Comparison of ENCODE assay signal across 13 cellular contexts in genomic region chr11:112162761-112163669, GRCh38. TPM values are rescaled to one million over a fixed set of nuclear protein-coding genes. Genes with fewer than 3 reads are reported as not detected.
DNase-seq lines count a peak whose midpoint lies in the region; ATAC-seq and TF ChIP-seq lines count a peak whose summit lies in the region.
"Had no signal": no experiment of that assay in that cellular context is flagged by ENCODE, and none has a peak within 500 bp of the region (broad histone marks: within the 10 kb centered on the region; RNA-seq: fewer than 3 reads in every experiment).

No MANE protein-coding gene starts in this region.

- 75% methylated on average over 6 of the region's 6 CpGs for WGBS in hepatocyte (ENCODE audit: low lambda C conversion rate, missing lambda C conversion rate)

- H4K20me1 ChIP-seq in hepatocyte (ENCODE audit: insufficient read depth, poor library complexity, severe bottlenecking): no peaks in the 10 kb centered on the region

- H3K9me3 ChIP-seq in ascending aorta (no peaks in the 10 kb centered on the region), hepatocyte (ENCODE audit: low read depth) (no peaks in the 10 kb centered on the region), gastrocnemius medialis (no peaks in the 10 kb centered on the region)

- H3K27ac ChIP-seq in ascending aorta: no peak overlapping the region
- peak overlapping the region; percentile 49 for H3K27ac ChIP-seq in hepatocyte
- H3K27ac ChIP-seq in gastrocnemius medialis: peak overlapping the region; percentile 54 to 74 (median 69)

- ATAC-seq in gastrocnemius medialis (no peak), HG02938 (IDR thresholded peaks at IDR 0.05; ENCODE audit: unreplicated experiment) (no peak), HG02870 (IDR thresholded peaks at IDR 0.05; ENCODE audit: unreplicated experiment) (no peak)

- DNase-seq in EL (peak; percentile 30), ascending aorta (ENCODE audit: low spot score in 2 of 2) (no peak), hepatocyte (ENCODE audit: low spot score) (peak; percentile 22), gastrocnemius medialis (no peak), mesenteric fat pad (ENCODE audit: low spot score) (no peak)
- DNase-seq in activated CD4-positive, alpha-beta T cell treated with anti-CD3 and anti-CD28 coated beads for 1 hour: no peak
- DNase-seq: activated CD4-positive, alpha-beta memory T cell treated with anti-CD3 and anti-CD28 coated beads for 36 hours; CD4-positive, CD25-positive, alpha-beta regulatory T cell; NCI-H1092 treated with DMSO at 0.1 percent for 48 hours; NCI-H774 had no signal

- H2AFZ ChIP-seq in hepatocyte: no peak overlapping the region

- in situ Hi-C loops in gastrocnemius medialis (cut with MboI; ENCODE audit: low sequenced_read_pairs in 4 of 4): no loop called here

- no peak for TF ChIP-seq POLR2A in gastrocnemius medialis (IDR thresholded peaks at IDR 0.05)

- no peaks in the 10 kb centered on the region for H3K9me2 ChIP-seq in hepatocyte (replicated peaks; ENCODE audit: insufficient read depth)

- no peaks in the 10 kb centered on the region for H3K4me1 ChIP-seq in ascending aorta
- H3K4me1 ChIP-seq in hepatocyte (ENCODE audit: insufficient read depth): peaks cover 6% of the 10 kb centered on the region
- peaks cover 38 to 44% of the 10 kb centered on the region in 2 donors for H3K4me1 ChIP-seq in gastrocnemius medialis

- H3K27me3 ChIP-seq in ascending aorta (no peaks in the 10 kb centered on the region), hepatocyte (no peaks in the 10 kb centered on the region), gastrocnemius medialis (no peaks in the 10 kb centered on the region)

- intact Hi-C loops in ascending aorta (cut with DNase I) (no loop called here), gastrocnemius medialis (cut with DNase I; ENCODE audit: low total_unique reads) (no loop called here)

- H3K79me2 ChIP-seq in hepatocyte: no peaks in the 10 kb centered on the region

- TF ChIP-seq CTCF in ascending aorta (IDR thresholded peaks at IDR 0.05) (no peak), hepatocyte (IDR thresholded peaks at IDR 0.05; ENCODE audit: poor library complexity) (no peak), gastrocnemius medialis (IDR thresholded peaks at IDR 0.05 in 4 of 5, conservative IDR thresholded peaks at IDR 0.05 in 1 of 5) (no peak)

- H3K4me2 ChIP-seq in hepatocyte: peak overlapping the region; percentile 37

- H3K4me3 ChIP-seq in ascending aorta: peak overlapping the region; percentile 15 to 49
- no peak overlapping the region for H3K4me3 ChIP-seq in hepatocyte
- H3K4me3 ChIP-seq in gastrocnemius medialis: peak overlapping the region in 3 of 4 donors; percentile 33 to 38 (median 36)

- H3K36me3 ChIP-seq in ascending aorta: no peaks in the 10 kb centered on the region
- no peaks in the 10 kb centered on the region for H3K36me3 ChIP-seq in hepatocyte (replicated peaks; ENCODE audit: insufficient read depth, low read depth)
- H3K36me3 ChIP-seq in gastrocnemius medialis: no peaks in the 10 kb centered on the region

RNA-seq across cellular contexts. Expression of gene IL18, which starts 0.9 kb away (rescaled TPM):
- total RNA-seq in ascending aorta: 9.0 TPM
- 9.4 and 10.3 TPM in 2 replicates for total RNA-seq in hepatocyte
- polyA plus RNA-seq in hepatocyte: 5.1 and 7.0 TPM in 2 replicates
- 10 to 100 TPM in 1 of 4 donors, 1 to 10 TPM in 2, under 1 TPM in 1; 0.58 to 11.7 (median 6.8) TPM for total RNA-seq in gastrocnemius medialis
- 14.7 TPM for total RNA-seq in mesenteric fat pad
- total RNA-seq: activated CD4-positive, alpha-beta memory T cell treated with anti-CD3 and anti-CD28 coated beads for 36 hours; neural crest cell had no signal
- polyA plus RNA-seq: CD4-positive, CD25-positive, alpha-beta regulatory T cell had no signal

RNA-seq across cellular contexts. Expression of gene TEX12, which starts 4.2 kb away (rescaled TPM):
- total RNA-seq in ascending aorta (not detected), hepatocyte (0.50 and 4.4 TPM in 2 replicates), gastrocnemius medialis (1 to 10 TPM in 1 of 4 donors, under 1 TPM in 2, not detected in 1; 0.62 to 2.1 (median 0.68) TPM), mesenteric fat pad (not detected)
- polyA plus RNA-seq in hepatocyte: not detected in 2 replicates
- total RNA-seq: neural crest cell had no signal

RNA-seq across cellular contexts. Expression of gene BCO2, which starts 12.3 kb away (rescaled TPM):
- total RNA-seq in ascending aorta (not detected), hepatocyte (23.9 and 30.8 TPM in 2 replicates), gastrocnemius medialis (1 to 10 TPM; 2.9 to 5.8 (median 4.2) TPM), mesenteric fat pad (2.5 TPM)
- polyA plus RNA-seq in hepatocyte: 39.1 and 64.5 TPM in 2 replicates
- polyA plus RNA-seq: CD4-positive, CD25-positive, alpha-beta regulatory T cell had no signal

Comparison
In these comparisons a context has a peak if more than half of its experiments do, and no peak if none do; other contexts are left out.
1. DNase-seq: peak in EL (single experiment) and hepatocyte (single experiment); none in ascending aorta (0 of 2), gastrocnemius medialis (0 of 2), activated CD4-positive, alpha-beta T cell treated with anti-CD3 and anti-CD28 coated beads for 1 hour (single experiment) and mesenteric fat pad (single experiment).
2. H3K27ac ChIP-seq: peak in hepatocyte (single experiment) and gastrocnemius medialis (4 of 4); none in ascending aorta (0 of 2).